Comparison of ENCODE assay signal across 20 cellular contexts in genomic region chr12:117282490-117282889, GRCh38.
DNase-seq lines count a peak whose midpoint lies in the region; ATAC-seq, FAIRE-seq and TF ChIP-seq lines count a peak whose summit lies in the region.
"Had no signal": no experiment of that assay in that cellular context is flagged by ENCODE, and none has a peak within 500 bp of the region (broad histone marks: within the 10 kb centered on the region; RNA-seq: fewer than 3 reads in every experiment).

No MANE protein-coding gene starts in this region.

- intact Hi-C loops in MCF 10A (cut with micrococcal nuclease), result no loop called here
- intact Hi-C loops in breast epithelium (cut with DNase I; ENCODE audit: low total_unique reads), result no loop called here

- ATAC-seq in RWPE2 (ENCODE audit: low read depth) (peak; percentile 27; the same call in 1 of the 3 replicates), HG03025 (IDR thresholded peaks at IDR 0.05; ENCODE audit: low FRiP score, unreplicated experiment) (no peak), GM18505 (IDR thresholded peaks at IDR 0.05; ENCODE audit: unreplicated experiment) (no peak), SK-N-SH treated with all-trans-retinoic acid at 6 μM for 48 hours (no peak)
- ATAC-seq: HepG2 had no signal

- no peaks in the 10 kb centered on the region for H3K9me3 ChIP-seq in breast epithelium
- no peaks in the 10 kb centered on the region for H3K9me3 ChIP-seq in RWPE2 (ENCODE audit: severe bottlenecking)
- H3K9me3 ChIP-seq in keratinocyte (ENCODE audit: control insufficient read depth, low read depth, low read length), result no peaks in the 10 kb centered on the region
- H3K9me3 ChIP-seq: BLaER1 treated with 17β-estradiol and CSF1 and Interleukin-3, amounts not matched to agents 10 nM and 100 nM had no signal

- CTCF ChIA-PET in MCF 10A (lab: Yijun Ruan, JAX), result interaction anchor here (0.6 kb wide), 1 partner anchor 1696 kb away, joined by 3 read pairs; no protein-coding TSS in a partner anchor

- no peak overlapping the region for H3K27ac Mint-ChIP-seq in MCF 10A (ENCODE audit: low read depth, unreplicated experiment)
- H3K27ac Mint-ChIP-seq: CD4-positive, alpha-beta T cell; HFFc6 had no signal

- POLR2A ChIA-PET in MCF 10A (lab: Yijun Ruan, JAX), result no interaction called here

- H4K20me1 ChIP-seq in keratinocyte (ENCODE audit: control insufficient read depth, extremely low read depth, insufficient read depth, low read length), result no peaks in the 10 kb centered on the region
- H4K20me1 ChIP-seq: BLaER1 treated with 17β-estradiol and CSF1 and Interleukin-3, amounts not matched to agents 10 nM and 100 nM had no signal

- H3K4me3 ChIP-seq in breast epithelium (no peak overlapping the region), RWPE2 (ENCODE audit: severe bottlenecking) (no peak overlapping the region), keratinocyte (ENCODE audit: control insufficient read depth in 2 of 3, extremely low read depth in 1 of 3, insufficient read depth in 2 of 3, low read depth in 1 of 3, low read length in 3 of 3) (no peak overlapping the region)
- H3K4me3 ChIP-seq: BLaER1 treated with 17β-estradiol and CSF1 and Interleukin-3, amounts not matched to agents 10 nM and 100 nM had no signal

- H3K27ac ChIP-seq in breast epithelium (no peak overlapping the region), RWPE2 (ENCODE audit: poor library complexity, severe bottlenecking) (no peak overlapping the region), keratinocyte (ENCODE audit: control insufficient read depth, insufficient read depth, low read length) (no peak overlapping the region)
- H3K27ac ChIP-seq: 22Rv1; BLaER1 treated with 17β-estradiol and CSF1 and Interleukin-3, amounts not matched to agents 10 nM and 100 nM had no signal

- no peaks in the 10 kb centered on the region for H3K9me1 ChIP-seq in keratinocyte (ENCODE audit: control insufficient read depth, extremely low read depth, insufficient read depth, low read length)

- peak; percentile 55 for FAIRE-seq in keratinocyte (lab: Jason Lieb, UNC)
- FAIRE-seq: GM12892, GM19239, HepG2, HTR-8/SVneo had no signal

- H3K27me3 Mint-ChIP-seq in MCF 10A (ENCODE audit: insufficient read depth, unreplicated experiment), result no peaks in the 10 kb centered on the region

- no peaks in the 10 kb centered on the region for H3K4me1 ChIP-seq in breast epithelium
- H3K4me1 ChIP-seq in RWPE2 (ENCODE audit: insufficient read depth, poor library complexity, severe bottlenecking), result no peaks in the 10 kb centered on the region
- H3K4me1 ChIP-seq in keratinocyte (ENCODE audit: control insufficient read depth, extremely low read depth, insufficient read depth, low read length), result peaks cover 4% of the 10 kb centered on the region

- dilution Hi-C loops in keratinocyte (cut with MboI; ENCODE audit: extremely low pct_ligation_motif_present, low sequenced_read_pairs), result no loop called here

- TF ChIP-seq POLR2A in breast epithelium (IDR thresholded peaks at IDR 0.05) (no peak), GM18505 (IDR thresholded peaks at IDR 0.05; ENCODE audit: borderline replicate concordance, extremely low read depth, insufficient read depth, insufficient read length) (no peak)

- H3K36me3 Mint-ChIP-seq in MCF 10A (ENCODE audit: insufficient read depth, unreplicated experiment), result no peaks in the 10 kb centered on the region

- DNase-seq in MCF 10A (ENCODE audit: unreplicated experiment) (peak; percentile 15), breast epithelium (ENCODE audit: low spot score in 2 of 2) (no peak), M059J (ENCODE audit: low read depth) (peak; percentile 37), RWPE2 (ENCODE audit: low spot score) (no peak), keratinocyte (ENCODE audit: low read depth, low spot score) (peak; percentile 41)
- DNase-seq: Calu3; CD4-positive, alpha-beta T cell; DMS 273 treated with DMSO at 0.1 percent for 48 hours; GDM1; HCEC 1CT; HFFc6 had no signal

- no peak overlapping the region for H3K4me2 ChIP-seq in keratinocyte (ENCODE audit: control insufficient read depth, extremely low read depth, insufficient read depth, low read depth, low read length)
- H3K4me2 ChIP-seq: BLaER1 treated with 17β-estradiol and CSF1 and Interleukin-3, amounts not matched to agents 10 nM and 100 nM had no signal

- no peaks in the 10 kb centered on the region for H3K9me3 Mint-ChIP-seq in MCF 10A (ENCODE audit: unreplicated experiment)

- H3K9ac ChIP-seq in keratinocyte (ENCODE audit: control insufficient read depth, extremely low read depth, insufficient read depth, low read length), result no peak overlapping the region
- H3K9ac ChIP-seq: BLaER1 treated with 17β-estradiol and CSF1 and Interleukin-3, amounts not matched to agents 10 nM and 100 nM had no signal

- no peak overlapping the region for H2AFZ ChIP-seq in keratinocyte (ENCODE audit: control insufficient read depth, low read length)

- H3K36me3 ChIP-seq in breast epithelium (no peaks in the 10 kb centered on the region), RWPE2 (ENCODE audit: low read depth) (no peaks in the 10 kb centered on the region), keratinocyte (ENCODE audit: control insufficient read depth in 2 of 2, extremely low read depth in 1 of 2, insufficient read depth in 2 of 2, low read length in 2 of 2) (peaks cover 3 to 24% of the 10 kb centered on the region in 2 experiments)
- H3K36me3 ChIP-seq: BLaER1 treated with 17β-estradiol and CSF1 and Interleukin-3, amounts not matched to agents 10 nM and 100 nM had no signal

- no peak overlapping the region for H3K4me3 Mint-ChIP-seq in MCF 10A (ENCODE audit: unreplicated experiment)
- H3K4me3 Mint-ChIP-seq: CD4-positive, alpha-beta T cell; HFFc6 had no signal

- peaks cover 0 to 10% of the 10 kb centered on the region in 2 donors for H3K27me3 ChIP-seq in breast epithelium
- no peaks in the 10 kb centered on the region for H3K27me3 ChIP-seq in RWPE2 (ENCODE audit: insufficient read depth, poor library complexity, severe bottlenecking)
- no peaks in the 10 kb centered on the region for H3K27me3 ChIP-seq in keratinocyte (ENCODE audit: control insufficient read depth, extremely low read depth, insufficient read depth, low read length)
- H3K27me3 ChIP-seq: BLaER1 treated with 17β-estradiol and CSF1 and Interleukin-3, amounts not matched to agents 10 nM and 100 nM had no signal

- H3K4me1 Mint-ChIP-seq in MCF 10A (ENCODE audit: insufficient read depth, unreplicated experiment), result no peaks in the 10 kb centered on the region

- no peaks in the 10 kb centered on the region for H3K79me2 ChIP-seq in keratinocyte (ENCODE audit: control insufficient read depth, insufficient read depth, low read length)

- TF ChIP-seq CTCF in MCF 10A (IDR thresholded peaks at IDR 0.05; ENCODE audit: unreplicated experiment), result no peak
- no peak for TF ChIP-seq CTCF in breast epithelium (IDR thresholded peaks at IDR 0.05)
- no peak for TF ChIP-seq CTCF in RWPE2 (IDR thresholded peaks at IDR 0.05; ENCODE audit: poor library complexity, severe bottlenecking)
- no peak for TF ChIP-seq CTCF in keratinocyte (optimal IDR thresholded peaks at IDR 0.05 in 1 of 3, IDR thresholded peaks at IDR 0.05 in 1 of 3, conservative IDR thresholded peaks at IDR 0.05 in 1 of 3; ENCODE audit: extremely low read depth in 1 of 3, insufficient read depth in 2 of 3, low read length in 3 of 3)

- no TSS peak for BruUV-seq in MCF 10A (replicated peaks; lab: Mats Ljungman, UMichigan)

TF ChIP-seq in SK-N-SH treated with all-trans-retinoic acid at 6 μM for 48 hours, 23 proteins besides CTCF, POLR2A, EP300 and RAD21:
- TF ChIP-seq BACH2 (CRISPR knock-in tag; IDR thresholded peaks at IDR 0.05; ENCODE audit: borderline replicate concordance), result no peak
- no peak for TF ChIP-seq OSR1 (CRISPR knock-in tag; IDR thresholded peaks at IDR 0.05)
- TF ChIP-seq POU6F1 (CRISPR knock-in tag; IDR thresholded peaks at IDR 0.05; ENCODE audit: borderline replicate concordance, low read depth), result no peak
- no peak for TF ChIP-seq PPARA (CRISPR knock-in tag; IDR thresholded peaks at IDR 0.05; ENCODE audit: borderline replicate concordance)
- no peak for TF ChIP-seq PATZ1 (CRISPR knock-in tag; IDR thresholded peaks at IDR 0.05; ENCODE audit: borderline replicate concordance)

Comparison
In these comparisons a context has a peak if more than half of its experiments do, and no peak if none do; other contexts are left out.
1. DNase-seq: peak in MCF 10A (single experiment), M059J (single experiment) and keratinocyte (single experiment); none in breast epithelium (0 of 2) and RWPE2 (single experiment).